In genomic region chr16:24918641-24919040, GRCh38 we compare ENCODE assay signal across 29 cellular contexts.
"Had no signal": no experiment of that assay in that cellular context is flagged by ENCODE, and none has a peak within 500 bp of the region (broad histone marks: within the 10 kb centered on the region; RNA-seq: fewer than 3 reads in every experiment).

No MANE protein-coding gene starts in this region.

- H3K27me3 Mint-ChIP-seq: activated naive CD4-positive, alpha-beta T cell treated with anti-CD3 and anti-CD28 coated beads, Interleukin-2, amount 10 ng/mL, durations not matched to agents 7 days and 5 days; activated naive CD8-positive, alpha-beta T cell treated with anti-CD3 and anti-CD28 coated beads, Interleukin-2, amount 10 ng/mL, durations not matched to agents 7 days and 5 days; activated T-cell treated with anti-CD3 and anti-CD28 coated beads, Interleukin-2, amount 50 U/mL, for 24 hours; effector memory CD8-positive, alpha-beta T cell; naive thymus-derived CD4-positive, alpha-beta T cell; T-helper 17 cell had no signal

- ATAC-seq: effector memory CD8-positive, alpha-beta T cell; gastrocnemius medialis; naive thymus-derived CD4-positive, alpha-beta T cell; T-helper 17 cell had no signal

- H3K36me3 ChIP-seq: prostate gland had no signal

- H3K9me3 Mint-ChIP-seq: activated naive CD4-positive, alpha-beta T cell treated with anti-CD3 and anti-CD28 coated beads, Interleukin-2, amount 10 ng/mL, durations not matched to agents 7 days and 5 days; activated naive CD8-positive, alpha-beta T cell treated with anti-CD3 and anti-CD28 coated beads, Interleukin-2, amount 10 ng/mL, durations not matched to agents 7 days and 5 days; activated T-cell treated with anti-CD3 and anti-CD28 coated beads, Interleukin-2, amount 50 U/mL, for 24 hours; effector memory CD8-positive, alpha-beta T cell had no signal

- H3K27ac Mint-ChIP-seq: activated naive CD4-positive, alpha-beta T cell treated with anti-CD3 and anti-CD28 coated beads, Interleukin-2, amount 10 ng/mL, durations not matched to agents 7 days and 5 days; activated naive CD8-positive, alpha-beta T cell treated with anti-CD3 and anti-CD28 coated beads, Interleukin-2, amount 10 ng/mL, durations not matched to agents 7 days and 5 days; T-helper 17 cell had no signal

- H3K4me3 Mint-ChIP-seq: activated naive CD4-positive, alpha-beta T cell treated with anti-CD3 and anti-CD28 coated beads, Interleukin-2, amount 10 ng/mL, durations not matched to agents 7 days and 5 days; activated naive CD8-positive, alpha-beta T cell treated with anti-CD3 and anti-CD28 coated beads, Interleukin-2, amount 10 ng/mL, durations not matched to agents 7 days and 5 days; activated T-cell treated with anti-CD3 and anti-CD28 coated beads, Interleukin-2, amount 50 U/mL, for 24 hours; effector memory CD8-positive, alpha-beta T cell; naive thymus-derived CD4-positive, alpha-beta T cell; T-helper 17 cell had no signal

- H3K27ac ChIP-seq: brain microvascular endothelial cell, coronary artery, dorsolateral prefrontal cortex, gastrocnemius medialis, left ventricle myocardium inferior, ovary, prostate gland, sigmoid colon, tibial nerve had no signal

- DNase-seq: activated CD4-positive, alpha-beta T cell treated with anti-CD3 and anti-CD28 coated beads for 4 hours; activated CD4-positive, alpha-beta T cell treated with anti-CD3 and anti-CD28 coated beads, Interleukin-2, amount 50 U/mL, for 4 hours; activated CD4-positive, CD25-positive, alpha-beta regulatory T cell; activated gamma-delta T cell; activated naive CD4-positive, alpha-beta T cell treated with anti-CD3 and anti-CD28 coated beads, Interleukin-2, amount 10 ng/mL, durations not matched to agents 7 days and 5 days; activated naive CD8-positive, alpha-beta T cell treated with anti-CD3 and anti-CD28 coated beads, Interleukin-2, amount 10 ng/mL, durations not matched to agents 7 days and 5 days; activated T-cell treated with anti-CD3 and anti-CD28 coated beads, Interleukin-2, amount 50 U/mL, for 24 hours; amniotic stem cell; brain microvascular endothelial cell; dorsolateral prefrontal cortex; effector memory CD8-positive, alpha-beta T cell; erythroblast; gastrocnemius medialis; glutamatergic neuron; left ventricle myocardium inferior; naive thymus-derived CD4-positive, alpha-beta T cell; ovary; retina; sigmoid colon; small intestine; stimulated activated CD4-positive, alpha-beta T cell treated with anti-CD3 and anti-CD28 coated beads, Interleukin-1b, Interleukin-23, amount 100 ng/mL, for 48 hours; stimulated activated naive CD4-positive, alpha-beta T cell treated with Interleukin-2 at 50 U/mL for 16 hours; T-helper 17 cell; T1000 had no signal

- H3K4me3 ChIP-seq: coronary artery, dorsolateral prefrontal cortex, gastrocnemius medialis, left ventricle myocardium inferior, ovary, prostate gland, sigmoid colon, tibial nerve had no signal

- H3K4me1 Mint-ChIP-seq: activated naive CD4-positive, alpha-beta T cell treated with anti-CD3 and anti-CD28 coated beads, Interleukin-2, amount 10 ng/mL, durations not matched to agents 7 days and 5 days had no signal

- H3K4me1 ChIP-seq: gastrocnemius medialis, prostate gland, sigmoid colon, tibial nerve had no signal

- H3K27me3 ChIP-seq: brain microvascular endothelial cell, dorsolateral prefrontal cortex, gastrocnemius medialis, ovary, sigmoid colon, tibial nerve had no signal

- FAIRE-seq: astrocyte, islet of Langerhans, small intestine had no signal

- H3K9me3 ChIP-seq: gastrocnemius medialis, ovary, prostate gland, sigmoid colon, tibial nerve had no signal
